Comparison of ENCODE assay signal across 17 cellular contexts in the genomic region with DNA sequence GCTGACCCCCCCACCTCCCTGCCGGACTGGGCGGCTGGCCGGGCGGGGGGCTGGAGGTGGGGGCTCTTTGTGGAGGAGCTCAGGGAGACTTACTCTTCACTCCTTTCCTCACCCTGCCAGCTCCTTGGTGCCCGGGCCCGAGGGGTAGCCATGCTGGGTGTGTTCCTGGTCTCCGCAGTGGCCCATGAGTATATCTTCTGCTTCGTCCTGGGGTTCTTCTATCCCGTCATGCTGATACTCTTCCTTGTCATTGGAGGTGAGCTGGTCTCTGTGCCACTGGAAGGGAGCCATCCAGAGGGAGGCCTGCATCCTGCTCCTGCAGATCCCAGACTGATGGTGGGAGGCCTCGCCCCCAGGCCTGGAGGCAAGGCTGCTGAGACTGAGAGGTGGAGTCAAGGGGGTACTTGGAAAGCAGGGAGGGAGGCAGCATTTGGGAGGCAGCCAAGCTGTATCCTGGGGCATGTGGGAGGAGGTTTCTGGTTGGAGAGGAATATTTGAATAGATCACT. TPM values are rescaled to one million over a fixed set of nuclear protein-coding genes. Genes with fewer than 3 reads are reported as not detected.
DNase-seq lines count a peak whose midpoint lies in the region; ATAC-seq and TF ChIP-seq lines count a peak whose summit lies in the region.
"Had no signal": no experiment of that assay in that cellular context is flagged by ENCODE, and none has a peak within 500 bp of the region (broad histone marks: within the 10 kb centered on the region; RNA-seq: fewer than 3 reads in every experiment).

No MANE protein-coding gene starts in this region.

- H3K27ac ChIP-seq in WERI-Rb-1 = peak overlapping the region; percentile 51
- H3K27ac ChIP-seq: pancreas, testis had no signal

- ATAC-seq in HG03175 (IDR thresholded peaks at IDR 0.05; ENCODE audit: unreplicated experiment) = no peak
- no peak for ATAC-seq in GM19035 (IDR thresholded peaks at IDR 0.05; ENCODE audit: unreplicated experiment)
- no peak for ATAC-seq in HG02885 (IDR thresholded peaks at IDR 0.05; ENCODE audit: poor library complexity, unreplicated experiment)
- ATAC-seq: pancreas had no signal

- H3K27me3 Mint-ChIP-seq in nephron progenitor cell (ENCODE audit: low read depth, poor library complexity) = peaks cover 10% of the 10 kb centered on the region

- H3K27ac Mint-ChIP-seq in nephron progenitor cell = peak overlapping the region; percentile 42

- TF ChIP-seq CTCF in HFF-Myc (IDR thresholded peaks at IDR 0.05; ENCODE audit: low read depth, low read length, missing control alignments) = no peak
- no peak for TF ChIP-seq CTCF in WERI-Rb-1 (IDR thresholded peaks at IDR 0.05; ENCODE audit: low read depth, low read length)
- TF ChIP-seq CTCF in nephron progenitor cell (IDR thresholded peaks at IDR 0.05) = no peak

- no peak overlapping the region for H3K4me3 Mint-ChIP-seq in nephron progenitor cell
- H3K4me3 Mint-ChIP-seq: CD4-positive, alpha-beta memory T cell had no signal

- DNase-seq in Daoy (ENCODE audit: low read depth) (peak; percentile 50), HFF-Myc (ENCODE audit: extremely low read depth, low read depth) (peak; percentile 6), WERI-Rb-1 (no peak), nephron progenitor cell (no peak), cerebellar cortex (ENCODE audit: low spot score) (no peak)
- DNase-seq: activated CD4-positive, CD25-positive, alpha-beta regulatory T cell; activated T-cell treated with anti-CD3 and anti-CD28 coated beads, Interleukin-2, amount 50 U/mL, for 1 hour; amygdala; CD4-positive, alpha-beta memory T cell; Karpas-422; midbrain; NCI-H1694; pancreas; testis had no signal

- no peaks in the 10 kb centered on the region for H3K27me3 ChIP-seq in WERI-Rb-1 (ENCODE audit: insufficient read depth, low read depth, severe bottlenecking)
- H3K27me3 ChIP-seq: pancreas, testis had no signal

- no peak overlapping the region for H3K4me3 ChIP-seq in HFF-Myc (replicated peaks; ENCODE audit: low read depth, low read length)
- H3K4me3 ChIP-seq in WERI-Rb-1 (ENCODE audit: low read depth, low read length) = no peak overlapping the region
- H3K4me3 ChIP-seq: pancreas, testis had no signal

- H3K9me3 Mint-ChIP-seq in nephron progenitor cell = peaks cover 10% of the 10 kb centered on the region
- H3K9me3 Mint-ChIP-seq: CD4-positive, alpha-beta memory T cell had no signal

- H3K4me1 Mint-ChIP-seq in nephron progenitor cell = peaks cover 8% of the 10 kb centered on the region

- H3K36me3 Mint-ChIP-seq in nephron progenitor cell (ENCODE audit: low read depth) = no peaks in the 10 kb centered on the region
- H3K36me3 Mint-ChIP-seq: CD4-positive, alpha-beta memory T cell had no signal

- no peaks in the 10 kb centered on the region for H3K9me3 ChIP-seq in WERI-Rb-1 (ENCODE audit: severe bottlenecking)
- H3K9me3 ChIP-seq: pancreas, testis had no signal

- H3K36me3 ChIP-seq in WERI-Rb-1 = no peaks in the 10 kb centered on the region
- H3K36me3 ChIP-seq: pancreas had no signal

RNA-seq across cellular contexts. Expression of a gene that starts 19.7 kb away (rescaled TPM):
- total RNA-seq in Daoy (2014; rRNA removed; shearing (Covaris generic)) = not detected in 2 replicates

RNA-seq across cellular contexts. Expression of a gene that starts 25.5 kb away (rescaled TPM):
- total RNA-seq in Daoy (2014; rRNA removed; shearing (Covaris generic)) = 53.5 and 68.5 TPM in 2 replicates

RNA-seq across cellular contexts. Expression of a gene that starts 43.8 kb away (rescaled TPM):
- total RNA-seq in Daoy (2014; rRNA removed; shearing (Covaris generic)) = 22.2 and 23.8 TPM in 2 replicates

RNA-seq across cellular contexts. Expression of a gene that starts 57.5 kb away (rescaled TPM):
- total RNA-seq in Daoy (2014; rRNA removed; shearing (Covaris generic)) = 10.9 and 12.0 TPM in 2 replicates

RNA-seq across cellular contexts. Expression of a gene that starts 57.7 kb away (rescaled TPM):
- total RNA-seq in Daoy (2014; rRNA removed; shearing (Covaris generic)) = 4.7 and 11.0 TPM in 2 replicates

Comparison
In these comparisons a context has a peak if more than half of its experiments do, and no peak if none do; other contexts are left out.
1. DNase-seq: peak in Daoy (single experiment) and HFF-Myc (single experiment); none in WERI-Rb-1 (single experiment), nephron progenitor cell (single experiment) and cerebellar cortex (single experiment).